ENCODE assay signal across 7 cellular contexts in the genomic region with DNA sequence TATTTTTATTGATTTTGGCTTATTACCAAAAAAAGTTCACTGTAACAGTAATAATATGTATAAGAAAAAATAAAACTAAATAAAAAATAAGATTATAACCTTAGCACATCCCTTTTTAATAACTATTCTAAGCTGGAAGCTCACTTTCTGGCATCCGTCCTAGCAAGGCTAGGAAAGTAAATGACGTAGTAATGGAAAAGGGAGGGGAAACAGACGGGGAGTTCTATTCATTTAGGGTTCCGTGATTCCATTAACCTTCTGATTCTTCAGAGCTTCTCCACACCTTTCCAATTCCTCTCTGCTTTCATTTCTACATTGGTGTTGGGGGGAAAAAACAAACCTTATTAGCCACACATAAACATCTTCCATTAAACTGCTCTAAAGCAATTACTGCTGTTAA.
DNase-seq lines count a peak whose midpoint lies in the region; ATAC-seq, FAIRE-seq and TF ChIP-seq lines count a peak whose summit lies in the region.

No MANE protein-coding gene starts in this region.

- intact Hi-C loops in testis (cut with DNase I; ENCODE audit: low total_unique reads), result no loop called here

- DNase-seq in NCI-H1092 (lab: John Stamatoyannopoulos, UW), result peak; percentile 32
- peak; percentile 22 for DNase-seq in adipocyte (ENCODE audit: low read depth)
- no peak for DNase-seq in keratinocyte (ENCODE audit: low read depth, low spot score)
- DNase-seq in testis, result no peak

- no peaks in the 10 kb centered on the region for H3K36me3 ChIP-seq in adipocyte (ENCODE audit: control insufficient read depth, insufficient read depth, low read length, severe bottlenecking)
- H3K36me3 ChIP-seq in keratinocyte (ENCODE audit: control insufficient read depth in 2 of 2, extremely low read depth in 1 of 2, insufficient read depth in 2 of 2, low read length in 2 of 2), result no peaks in the 10 kb centered on the region
- no peaks in the 10 kb centered on the region for H3K36me3 ChIP-seq in testis (ENCODE audit: low read depth, missing control alignments)

- TF ChIP-seq CTCF in keratinocyte (optimal IDR thresholded peaks at IDR 0.05 in 1 of 3, IDR thresholded peaks at IDR 0.05 in 1 of 3, conservative IDR thresholded peaks at IDR 0.05 in 1 of 3; ENCODE audit: extremely low read depth in 1 of 3, insufficient read depth in 2 of 3, low read length in 3 of 3) (no peak), testis (IDR thresholded peaks at IDR 0.05) (no peak)

- no peaks in the 10 kb centered on the region for H3K9me3 ChIP-seq in adipocyte (ENCODE audit: control insufficient read depth, low read length)
- H3K9me3 ChIP-seq in keratinocyte (ENCODE audit: control insufficient read depth, low read depth, low read length), result no peaks in the 10 kb centered on the region
- H3K9me3 ChIP-seq in testis, result no peaks in the 10 kb centered on the region

- WGBS in testis, 2 donors, result 12 to 26% methylated on average over 4 of the region's 4 CpGs

- peak overlapping the region; percentile 75 for H3K4me3 ChIP-seq in adipocyte (ENCODE audit: low read length)
- peak overlapping the region in 2 of 3 experiments; percentile 60 to 65 for H3K4me3 ChIP-seq in keratinocyte (ENCODE audit: control insufficient read depth in 2 of 3, extremely low read depth in 1 of 3, insufficient read depth in 2 of 3, low read depth in 1 of 3, low read length in 3 of 3)
- H3K4me3 ChIP-seq in testis, result peak overlapping the region; percentile 25 to 45

- H3K27ac ChIP-seq in keratinocyte (ENCODE audit: control insufficient read depth, insufficient read depth, low read length) (no peak overlapping the region), testis (no peak overlapping the region)

- no peak overlapping the region for H3K9ac ChIP-seq in adipocyte (ENCODE audit: low read length)
- no peak overlapping the region for H3K9ac ChIP-seq in keratinocyte (ENCODE audit: control insufficient read depth, extremely low read depth, insufficient read depth, low read length)

- H3K9me1 ChIP-seq in keratinocyte (ENCODE audit: control insufficient read depth, extremely low read depth, insufficient read depth, low read length), result no peaks in the 10 kb centered on the region

- no peaks in the 10 kb centered on the region for H4K20me1 ChIP-seq in keratinocyte (ENCODE audit: control insufficient read depth, extremely low read depth, insufficient read depth, low read length)

- H3K27me3 ChIP-seq in adipocyte (replicated peaks; ENCODE audit: control insufficient read depth, insufficient read depth, low read length) (peaks cover 7% of the 10 kb centered on the region), keratinocyte (ENCODE audit: control insufficient read depth, extremely low read depth, insufficient read depth, low read length) (no peaks in the 10 kb centered on the region), testis (no peaks in the 10 kb centered on the region)

- no peak for TF ChIP-seq POLR2A in testis (IDR thresholded peaks at IDR 0.05)

- dilution Hi-C loops in keratinocyte (cut with MboI; ENCODE audit: extremely low pct_ligation_motif_present, low sequenced_read_pairs), result no loop called here

- H3K79me2 ChIP-seq in keratinocyte (ENCODE audit: control insufficient read depth, insufficient read depth, low read length), result no peaks in the 10 kb centered on the region

- FAIRE-seq in keratinocyte (lab: Jason Lieb, UNC), result no peak

- no peaks in the 10 kb centered on the region for H3K4me1 ChIP-seq in adipocyte (ENCODE audit: control insufficient read depth, insufficient read depth, low read length)
- peaks cover 4% of the 10 kb centered on the region for H3K4me1 ChIP-seq in keratinocyte (ENCODE audit: control insufficient read depth, extremely low read depth, insufficient read depth, low read length)
- H3K4me1 ChIP-seq in testis, result no peaks in the 10 kb centered on the region

- H2AFZ ChIP-seq in keratinocyte (ENCODE audit: control insufficient read depth, low read length), result peak overlapping the region; percentile 75

- ATAC-seq in HG02678 (IDR thresholded peaks at IDR 0.05; ENCODE audit: unreplicated experiment) (no peak), GM21737 (IDR thresholded peaks at IDR 0.05; ENCODE audit: unreplicated experiment) (no peak), GM21619 (IDR thresholded peaks at IDR 0.05; ENCODE audit: unreplicated experiment) (no peak)

- peak overlapping the region; percentile 88 for H3K4me2 ChIP-seq in keratinocyte (ENCODE audit: control insufficient read depth, extremely low read depth, insufficient read depth, low read depth, low read length)

Comparison
In these comparisons a context has a peak if more than half of its experiments do, and no peak if none do; other contexts are left out.
1. DNase-seq: peak in NCI-H1092 (single experiment) and adipocyte (single experiment); none in keratinocyte (single experiment) and testis (single experiment).
2. Peak in every context shown above with its lines, with median percentiles within 50 percentile points of each other: H3K4me3 ChIP-seq.